In the genomic region with DNA sequence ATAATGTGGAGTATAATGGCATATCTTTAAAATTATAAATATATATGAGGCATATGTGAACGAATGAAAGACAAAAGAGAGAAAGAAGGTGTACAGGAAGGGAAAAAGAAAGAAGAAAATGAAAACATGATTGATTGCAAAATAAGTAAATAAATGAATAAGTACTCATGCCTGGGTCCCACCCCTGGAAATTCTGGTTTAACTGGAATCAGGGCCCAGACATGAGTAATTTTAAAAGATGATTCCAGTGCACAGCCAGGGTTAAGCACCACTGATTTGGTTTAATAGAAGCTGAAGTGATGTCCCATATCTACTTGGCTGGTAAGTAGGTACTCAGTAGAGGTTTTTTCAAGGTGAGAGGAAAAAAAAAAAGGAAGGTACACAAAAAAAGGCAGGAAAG, we compare ENCODE assay signal across 17 cellular contexts. TPM values are rescaled to one million over a fixed set of nuclear protein-coding genes. Genes with fewer than 3 reads are reported as not detected.
DNase-seq lines count a peak whose midpoint lies in the region; ATAC-seq, FAIRE-seq and TF ChIP-seq lines count a peak whose summit lies in the region.
"Had no signal": no experiment of that assay in that cellular context is flagged by ENCODE, and none has a peak within 500 bp of the region (broad histone marks: within the 10 kb centered on the region; RNA-seq: fewer than 3 reads in every experiment).

No MANE protein-coding gene starts in this region.

- peaks cover 54% of the 10 kb centered on the region for H3K4me1 ChIP-seq in KMS-11 (ENCODE audit: low read depth, poor library complexity, severe bottlenecking)
- H3K4me1 ChIP-seq in osteoblast (ENCODE audit: insufficient read depth, low read length) = peaks cover 5% of the 10 kb centered on the region

- H3K9ac ChIP-seq in KMS-11 = peak overlapping the region; percentile 66; the same call in 1 of the 2 replicates

- DNase-seq in bronchial epithelial cell (ENCODE audit: low read depth) (peak; percentile 92), osteoblast (ENCODE audit: insufficient read length, low spot score, missing footprints) (no peak), dermis blood vessel endothelial cell (no peak)
- DNase-seq: activated naive CD8-positive, alpha-beta T cell treated with anti-CD3 and anti-CD28 coated beads, Interleukin-2, amount 10 ng/mL, durations not matched to agents 7 days and 5 days; heart right ventricle; NCI-H1092 treated with DMSO at 0.1 percent for 48 hours; NCI-H2171; right cardiac atrium; stimulated activated CD4-positive, alpha-beta T cell treated with anti-CD3 and anti-CD28 coated beads, Interleukin-1b, Interleukin-23, amount 100 ng/mL, for 48 hours; T-helper 1 cell had no signal

- no peaks in the 10 kb centered on the region for H4K20me1 ChIP-seq in KMS-11 (ENCODE audit: insufficient read depth)
- H4K20me1 ChIP-seq in osteoblast (ENCODE audit: insufficient read depth, low read length) = no peaks in the 10 kb centered on the region

- TF ChIP-seq CTCF in C4-2B (conservative IDR thresholded peaks at IDR 0.05) (no peak), KMS-11 (conservative IDR thresholded peaks at IDR 0.05; ENCODE audit: low read depth, low read length) (no peak), bronchial epithelial cell (IDR thresholded peaks at IDR 0.05; ENCODE audit: insufficient read depth, low read length, severe bottlenecking) (no peak), osteoblast (IDR thresholded peaks at IDR 0.05; ENCODE audit: extremely low read depth, low read depth, low read length) (no peak)

- H3K9me3 ChIP-seq in osteoblast (ENCODE audit: low read depth, low read length) = no peaks in the 10 kb centered on the region

- no peaks in the 10 kb centered on the region for H3K36me3 ChIP-seq in KMS-11 (ENCODE audit: insufficient read depth)
- H3K36me3 ChIP-seq in bronchial epithelial cell (ENCODE audit: control insufficient read depth, insufficient read depth, low read length) = no peaks in the 10 kb centered on the region
- no peaks in the 10 kb centered on the region for H3K36me3 ChIP-seq in osteoblast (ENCODE audit: insufficient read depth, low read length)
- H3K36me3 ChIP-seq: heart right ventricle had no signal

- H2AFZ ChIP-seq in KMS-11 (ENCODE audit: low read depth) = peak overlapping the region; percentile 53; the same call in 1 of the 2 replicates
- H2AFZ ChIP-seq in osteoblast (ENCODE audit: low read length) = peak overlapping the region; percentile 62

- ATAC-seq in GM18867 (IDR thresholded peaks at IDR 0.05; ENCODE audit: unreplicated experiment) = no peak
- no peak for ATAC-seq in HG03045 (IDR thresholded peaks at IDR 0.05; ENCODE audit: unreplicated experiment)
- no peak for ATAC-seq in GM19328 (IDR thresholded peaks at IDR 0.05; ENCODE audit: unreplicated experiment)
- ATAC-seq: heart right ventricle, right cardiac atrium had no signal

- H3K79me2 ChIP-seq in KMS-11 (ENCODE audit: insufficient read depth, low read depth) = no peaks in the 10 kb centered on the region
- no peaks in the 10 kb centered on the region for H3K79me2 ChIP-seq in osteoblast (ENCODE audit: insufficient read depth, low read length)

- peak overlapping the region; percentile 63 for H3K27ac ChIP-seq in C4-2B
- peak overlapping the region; percentile 92 for H3K27ac ChIP-seq in KMS-11
- no peak overlapping the region for H3K27ac ChIP-seq in osteoblast (ENCODE audit: low read depth, low read length)
- H3K27ac ChIP-seq: heart right ventricle, VCaP had no signal

- no peak for FAIRE-seq in bronchial epithelial cell (lab: Jason Lieb, UNC)
- FAIRE-seq: keratinocyte had no signal

- no peak overlapping the region for H3K4me3 ChIP-seq in KMS-11 (IDR thresholded peaks at IDR 0.05; ENCODE audit: insufficient read depth, low read depth, low read length)
- H3K4me3 ChIP-seq in bronchial epithelial cell (ENCODE audit: low read depth, low read length) = no peak overlapping the region
- H3K4me3 ChIP-seq in osteoblast (ENCODE audit: insufficient read depth, low read length) = no peak overlapping the region
- H3K4me3 ChIP-seq: heart right ventricle had no signal

- H3K27me3 ChIP-seq in KMS-11 (ENCODE audit: insufficient read depth, low read depth) (no peaks in the 10 kb centered on the region), bronchial epithelial cell (ENCODE audit: control insufficient read depth, insufficient read depth, low read length) (no peaks in the 10 kb centered on the region), osteoblast (ENCODE audit: insufficient read depth, low read length) (no peaks in the 10 kb centered on the region)
- H3K27me3 ChIP-seq: heart right ventricle had no signal

- H3K4me2 ChIP-seq in KMS-11 (peak overlapping the region; percentile 97), osteoblast (ENCODE audit: insufficient read depth, low read length) (no peak overlapping the region)

RNA-seq across cellular contexts. Expression of a gene that starts 34.0 kb away (rescaled TPM):
- total RNA-seq in bronchial epithelial cell (20.5 and 40.3 TPM in 2 replicates), osteoblast (10.6 and 14.1 TPM in 2 replicates), dermis blood vessel endothelial cell (7.1 and 13.4 TPM in 2 replicates)
